22 cellular contexts compared by ENCODE assay signal in genomic region chr19:29429581-29429980, GRCh38.
"Had no signal": no experiment of that assay in that cellular context is flagged by ENCODE, and none has a peak within 500 bp of the region (broad histone marks: within the 10 kb centered on the region; RNA-seq: fewer than 3 reads in every experiment).

No MANE protein-coding gene starts in this region.

- H3K9me3 Mint-ChIP-seq: dendritic cell treated with granulocyte-macrophage colony-stimulating factor and Interleukin-4, amounts not matched to agents 40 ng/mL and 50 ng/mL, for 4 days; effector memory CD8-positive, alpha-beta T cell; immature natural killer cell had no signal

- H3K4me1 Mint-ChIP-seq: endodermal cell, immature natural killer cell, memory B cell had no signal

- DNase-seq: colonic mucosa; cortex of kidney; effector CD8-positive, alpha-beta T cell; effector memory CD8-positive, alpha-beta T cell; endodermal cell; foreskin keratinocyte; heart left ventricle; hypothalamus; immature natural killer cell; islet precursor cell; left cardiac atrium; left lung; left ventricle myocardium superior; mammary epithelial cell; mesendoderm; midbrain had no signal

- H3K4me1 ChIP-seq: colonic mucosa, esophagus muscularis mucosa, foreskin keratinocyte, gastroesophageal sphincter, heart left ventricle, left lung had no signal

- H3K4me3 Mint-ChIP-seq: dendritic cell treated with granulocyte-macrophage colony-stimulating factor and Interleukin-4, amounts not matched to agents 40 ng/mL and 50 ng/mL, for 4 days; effector memory CD8-positive, alpha-beta T cell; endodermal cell; immature natural killer cell; memory B cell had no signal

- H3K27ac Mint-ChIP-seq: dendritic cell treated with granulocyte-macrophage colony-stimulating factor and Interleukin-4, amounts not matched to agents 40 ng/mL and 50 ng/mL, for 4 days; effector memory CD8-positive, alpha-beta T cell; endodermal cell; immature natural killer cell; memory B cell had no signal

- H3K27me3 ChIP-seq: colonic mucosa, foreskin keratinocyte, hepatocyte had no signal

- H3K27ac ChIP-seq: colonic mucosa, esophagus muscularis mucosa, foreskin keratinocyte, gastroesophageal sphincter, heart left ventricle, hepatocyte, left lung had no signal

- H3K4me3 ChIP-seq: colonic mucosa, esophagus muscularis mucosa, gastroesophageal sphincter, heart left ventricle, hepatocyte, left lung, lung had no signal

- H3K36me3 Mint-ChIP-seq: immature natural killer cell had no signal

- H3K9me3 ChIP-seq: colonic mucosa, esophagus muscularis mucosa, heart left ventricle, left lung had no signal

- H3K27me3 Mint-ChIP-seq: dendritic cell treated with granulocyte-macrophage colony-stimulating factor and Interleukin-4, amounts not matched to agents 40 ng/mL and 50 ng/mL, for 4 days had no signal

- H3K36me3 ChIP-seq: colonic mucosa, esophagus muscularis mucosa, gastroesophageal sphincter, heart left ventricle, left lung had no signal
